ENCODE assay signal across 8 cellular contexts in the genomic region with DNA sequence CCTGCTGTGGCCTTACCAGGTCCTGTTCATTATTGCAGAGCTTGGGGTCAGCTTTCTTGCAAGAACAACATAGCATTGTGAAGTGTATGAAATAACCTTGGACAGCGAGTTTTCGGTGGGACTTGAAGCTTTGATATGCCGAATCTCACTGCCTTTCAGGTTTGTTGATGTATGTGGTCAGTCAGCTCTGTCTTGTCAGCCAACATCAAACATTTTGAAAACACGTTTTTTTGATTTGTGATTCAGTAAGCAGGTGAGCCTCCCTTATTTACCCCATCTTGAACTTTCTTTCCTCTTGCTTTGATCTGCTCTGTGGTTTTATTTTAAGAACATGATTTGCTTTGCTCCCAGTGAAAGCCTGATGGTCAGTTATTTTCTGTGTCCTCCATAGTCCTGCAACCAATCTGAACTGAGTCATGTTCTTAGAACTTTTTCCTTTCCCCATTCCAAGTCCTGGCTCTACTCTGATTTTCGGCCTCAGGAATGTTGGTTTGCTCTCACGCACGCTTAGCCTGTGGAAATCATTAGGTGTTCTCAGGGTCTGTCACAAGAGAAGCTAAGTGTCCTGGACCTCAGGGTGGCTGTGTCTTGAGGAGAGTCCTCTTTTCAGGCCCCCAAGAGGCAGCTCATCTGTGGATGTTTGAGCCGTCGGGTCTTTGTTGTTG. TPM values are rescaled to one million over a fixed set of nuclear protein-coding genes. Genes with fewer than 3 reads are reported as not detected.
DNase-seq lines count a peak whose midpoint lies in the region; TF ChIP-seq lines count a peak whose summit lies in the region.

No MANE protein-coding gene starts in this region.

- WGBS in liver: 87% methylated on average over 9 of the region's 9 CpGs
- 66 to 78% (median 71%) methylated on average over 9 of the region's 9 CpGs for WGBS in stomach, 5 donors

- TF ChIP-seq EP300 in stomach (IDR thresholded peaks at IDR 0.05): no peak

- H3K9me3 ChIP-seq in breast epithelium (no peaks in the 10 kb centered on the region), liver (ENCODE audit: control insufficient read depth in 4 of 4, low read length in 3 of 4) (no peaks in the 10 kb centered on the region), stomach (no peaks in the 10 kb centered on the region)

- H3K4me1 ChIP-seq in breast epithelium: peaks cover 0 to 4% of the 10 kb centered on the region in 2 donors
- H3K4me1 ChIP-seq in liver (ENCODE audit: control insufficient read depth in 4 of 4, insufficient read depth in 4 of 4, low read length in 3 of 4): peaks cover 0 to 9% (median 7%) of the 10 kb centered on the region in 4 donors
- H3K4me1 ChIP-seq in stomach: peaks cover 6 to 79% (median 46%) of the 10 kb centered on the region in 4 donors

- peak; percentile 91 for DNase-seq in GM04504 (ENCODE audit: low read depth)
- no peak for DNase-seq in breast epithelium (ENCODE audit: low spot score in 2 of 2)
- no peak for DNase-seq in stomach
- DNase-seq in caudate nucleus (lab: John Stamatoyannopoulos, UW): no peak
- DNase-seq in germinal center (ENCODE audit: low spot score): no peak
- no peak for DNase-seq in NCI-H2081 (lab: John Stamatoyannopoulos, UW)
- DNase-seq in activated T-cell treated with anti-CD3 and anti-CD28 coated beads, Interleukin-2, amount 50 U/mL, for 1 hour: no peak

- H3K9ac ChIP-seq in liver (ENCODE audit: low read depth in 1 of 2, low read length in 2 of 2): no peak overlapping the region

- intact Hi-C loops in breast epithelium (cut with DNase I; ENCODE audit: low total_unique reads) (no loop called here), stomach (cut with DNase I; ENCODE audit: low total_unique reads) (no loop called here)

- H3K4me3 ChIP-seq in breast epithelium (no peak overlapping the region), liver (ENCODE audit: low read depth in 1 of 3, low read length in 3 of 3) (no peak overlapping the region), stomach (no peak overlapping the region)

- TF ChIP-seq POLR2A in breast epithelium (IDR thresholded peaks at IDR 0.05) (no peak), stomach (IDR thresholded peaks at IDR 0.05) (no peak)

- H3K36me3 ChIP-seq in breast epithelium: no peaks in the 10 kb centered on the region
- H3K36me3 ChIP-seq in liver (ENCODE audit: control insufficient read depth in 4 of 4, insufficient read depth in 3 of 4, low read depth in 1 of 4, low read length in 3 of 4): no peaks in the 10 kb centered on the region
- H3K36me3 ChIP-seq in stomach: peaks cover 0 to 3% (median 0%) of the 10 kb centered on the region in 4 donors

- H3K27ac ChIP-seq in breast epithelium (peak overlapping the region; percentile 83 to 92), liver (ENCODE audit: low read depth in 1 of 2, low read length in 2 of 2) (peak overlapping the region; percentile 44 to 58), stomach (peak overlapping the region; percentile 0 to 86 (median 76)), caudate nucleus (ENCODE audit: low read depth, low read length) (no peak overlapping the region)

- TF ChIP-seq RAD21 in liver (IDR thresholded peaks at IDR 0.05): no peak

- TF ChIP-seq CTCF in breast epithelium (IDR thresholded peaks at IDR 0.05) (no peak), liver (IDR thresholded peaks at IDR 0.05; ENCODE audit: low read depth, low read length, missing input control) (no peak), stomach (IDR thresholded peaks at IDR 0.05) (no peak)

- H3K27me3 ChIP-seq in breast epithelium (no peaks in the 10 kb centered on the region), liver (ENCODE audit: control insufficient read depth in 4 of 4, insufficient read depth in 4 of 4, low read length in 3 of 4) (no peaks in the 10 kb centered on the region), stomach (no peaks in the 10 kb centered on the region)

TF ChIP-seq in liver, 16 proteins besides CTCF, POLR2A, EP300 and RAD21:
- no peak for TF ChIP-seq RXRA (IDR thresholded peaks at IDR 0.05)
- no peak for TF ChIP-seq MAX (IDR thresholded peaks at IDR 0.05)
- no peak for TF ChIP-seq SP1 (IDR thresholded peaks at IDR 0.05)
- TF ChIP-seq, protein P1, sequence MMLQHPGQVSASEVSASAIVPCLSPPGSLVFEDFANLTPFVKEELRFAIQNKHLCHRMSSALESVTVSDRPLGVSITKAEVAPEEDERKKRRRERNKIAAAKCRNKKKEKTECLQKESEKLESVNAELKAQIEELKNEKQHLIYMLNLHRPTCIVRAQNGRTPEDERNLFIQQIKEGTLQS (IDR thresholded peaks at IDR 0.05): no peak
- TF ChIP-seq HNF4G (IDR thresholded peaks at IDR 0.05): no peak
- TF ChIP-seq, protein P2, sequence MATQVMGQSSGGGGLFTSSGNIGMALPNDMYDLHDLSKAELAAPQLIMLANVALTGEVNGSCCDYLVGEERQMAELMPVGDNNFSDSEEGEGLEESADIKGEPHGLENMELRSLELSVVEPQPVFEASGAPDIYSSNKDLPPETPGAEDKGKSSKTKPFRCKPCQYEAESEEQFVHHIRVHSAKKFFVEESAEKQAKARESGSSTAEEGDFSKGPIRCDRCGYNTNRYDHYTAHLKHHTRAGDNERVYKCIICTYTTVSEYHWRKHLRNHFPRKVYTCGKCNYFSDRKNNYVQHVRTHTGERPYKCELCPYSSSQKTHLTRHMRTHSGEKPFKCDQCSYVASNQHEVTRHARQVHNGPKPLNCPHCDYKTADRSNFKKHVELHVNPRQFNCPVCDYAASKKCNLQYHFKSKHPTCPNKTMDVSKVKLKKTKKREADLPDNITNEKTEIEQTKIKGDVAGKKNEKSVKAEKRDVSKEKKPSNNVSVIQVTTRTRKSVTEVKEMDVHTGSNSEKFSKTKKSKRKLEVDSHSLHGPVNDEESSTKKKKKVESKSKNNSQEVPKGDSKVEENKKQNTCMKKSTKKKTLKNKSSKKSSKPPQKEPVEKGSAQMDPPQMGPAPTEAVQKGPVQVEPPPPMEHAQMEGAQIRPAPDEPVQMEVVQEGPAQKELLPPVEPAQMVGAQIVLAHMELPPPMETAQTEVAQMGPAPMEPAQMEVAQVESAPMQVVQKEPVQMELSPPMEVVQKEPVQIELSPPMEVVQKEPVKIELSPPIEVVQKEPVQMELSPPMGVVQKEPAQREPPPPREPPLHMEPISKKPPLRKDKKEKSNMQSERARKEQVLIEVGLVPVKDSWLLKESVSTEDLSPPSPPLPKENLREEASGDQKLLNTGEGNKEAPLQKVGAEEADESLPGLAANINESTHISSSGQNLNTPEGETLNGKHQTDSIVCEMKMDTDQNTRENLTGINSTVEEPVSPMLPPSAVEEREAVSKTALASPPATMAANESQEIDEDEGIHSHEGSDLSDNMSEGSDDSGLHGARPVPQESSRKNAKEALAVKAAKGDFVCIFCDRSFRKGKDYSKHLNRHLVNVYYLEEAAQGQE (IDR thresholded peaks at IDR 0.05): no peak
- TF ChIP-seq TAF1 (conservative IDR thresholded peaks at IDR 0.05): no peak
- no peak for TF ChIP-seq HNF4A (conservative IDR thresholded peaks at IDR 0.05)
- no peak for TF ChIP-seq YY1 (IDR thresholded peaks at IDR 0.05)
- TF ChIP-seq FOXA2 (IDR thresholded peaks at IDR 0.05): no peak

RNA-seq across cellular contexts. Expression of gene WBP1L, which starts 8.7 kb away (rescaled TPM):
- total RNA-seq in breast epithelium: 100 to 1,000 TPM; 114 to 174 (median 143) TPM
- total RNA-seq in liver: 10 to 100 TPM; 25.3 to 43.6 TPM
- polyA plus RNA-seq in liver: 10 to 100 TPM; 12.3 to 29.9 TPM
- 100 to 1,000 TPM in 1 of 5 donors, 10 to 100 TPM in 4; 25.5 to 140 (median 43.3) TPM for total RNA-seq in stomach
- polyA plus RNA-seq in stomach: 10 to 100 TPM; 15.1 to 27.5 (median 25.4) TPM

RNA-seq across cellular contexts. Expression of gene SFXN2, which starts 38.0 kb away (rescaled TPM):
- 10 to 100 TPM in 1 of 3 donors, 1 to 10 TPM in 2; 3.8 to 10.4 (median 4.9) TPM for total RNA-seq in breast epithelium
- total RNA-seq in liver: 10 to 100 TPM; 18.1 to 22.6 TPM
- 10 to 100 TPM in 1 of 2 donors, 1 to 10 TPM in 1; 6.0 to 17.4 TPM for polyA plus RNA-seq in liver
- 100 to 1,000 TPM in 1 of 5 donors, 10 to 100 TPM in 3, 1 to 10 TPM in 1; 8.7 to 267 (median 13.2) TPM for total RNA-seq in stomach
- polyA plus RNA-seq in stomach: 10 to 100 TPM in 1 of 3 donors, 1 to 10 TPM in 2; 4.7 to 10.7 (median 7.5) TPM

RNA-seq across cellular contexts. Expression of gene ARL3, which starts 38.2 kb away (rescaled TPM):
- total RNA-seq in breast epithelium: 1 to 10 TPM; 5.1 to 7.3 (median 5.9) TPM
- total RNA-seq in liver: 1 to 10 TPM; 1.0 to 2.2 TPM
- polyA plus RNA-seq in liver: 1 to 10 TPM; 2.4 to 2.5 TPM
- total RNA-seq in stomach: 1 to 10 TPM in 4 of 5 donors, under 1 TPM in 1; 0.58 to 8.4 (median 3.1) TPM
- 10 to 100 TPM in 2 of 3 donors, 1 to 10 TPM in 1; 8.9 to 17.0 (median 11.7) TPM for polyA plus RNA-seq in stomach
